ENCODE assay signal across 21 cellular contexts in genomic region chr21:46069166-46069565, GRCh38. TPM values are rescaled to one million over a fixed set of nuclear protein-coding genes. Genes with fewer than 3 reads are reported as not detected.
A peak's percentile ranks its signal among the peaks of the same experiment; 100 is the strongest.
DNase-seq lines count a peak whose midpoint lies in the region; FAIRE-seq and TF ChIP-seq lines count a peak whose summit lies in the region.
"Had no signal": no experiment of that assay in that cellular context is flagged by ENCODE, and none has a peak within 500 bp of the region (broad histone marks: within the 10 kb centered on the region; RNA-seq: fewer than 3 reads in every experiment).

No MANE protein-coding gene starts in this region.

- no peaks in the 10 kb centered on the region for H3K79me2 ChIP-seq in H9 (ENCODE audit: insufficient read depth, low read length)

- no peak overlapping the region for H4K5ac ChIP-seq in H9 (ENCODE audit: insufficient read length, low read depth, low read length)

- H3K4me3 ChIP-seq in endodermal cell (ENCODE audit: low read length) (no peak overlapping the region), foreskin fibroblast (ENCODE audit: low read depth in 1 of 2, low read length in 2 of 2) (no peak overlapping the region)
- H3K4me3 ChIP-seq: GM23248, HAP-1, SK-N-MC had no signal

- H3K56ac ChIP-seq in H9 (ENCODE audit: insufficient read length, low read depth, low read length): no peak overlapping the region

- no peak overlapping the region for H2AK5ac ChIP-seq in H9 (ENCODE audit: insufficient read length, low read length)

- H3K4me1 Mint-ChIP-seq in H9: peaks cover 9 to 14% of the 10 kb centered on the region in 2 experiments
- H3K4me1 Mint-ChIP-seq in endodermal cell: peaks cover 6% of the 10 kb centered on the region
- H3K4me1 Mint-ChIP-seq in osteocyte (ENCODE audit: unreplicated experiment): peaks cover 37% of the 10 kb centered on the region
- H3K4me1 Mint-ChIP-seq: CD4-positive, CD25-positive, alpha-beta regulatory T cell had no signal

- H4K91ac ChIP-seq in H9 (ENCODE audit: insufficient read length, low read depth, low read length): no peak overlapping the region

- H3K27me3 Mint-ChIP-seq in H9 (ENCODE audit: low read depth): peaks cover 17% of the 10 kb centered on the region
- no peaks in the 10 kb centered on the region for H3K27me3 Mint-ChIP-seq in endodermal cell (ENCODE audit: insufficient read depth)
- no peaks in the 10 kb centered on the region for H3K27me3 Mint-ChIP-seq in osteocyte (ENCODE audit: unreplicated experiment)

- no peak overlapping the region for H3K4me2 ChIP-seq in H9 (ENCODE audit: insufficient read depth, insufficient read length, low read length)

- no peak overlapping the region for H3T11ph ChIP-seq in H9 (ENCODE audit: low read length)

- H3K14ac ChIP-seq in H9 (ENCODE audit: insufficient read depth, low read length): no peak overlapping the region

- H3K18ac ChIP-seq in H9 (ENCODE audit: insufficient read length, low read depth, low read length): no peak overlapping the region

- no peaks in the 10 kb centered on the region for H4K20me1 ChIP-seq in H9 (ENCODE audit: control insufficient read depth, insufficient read depth, insufficient read length)

- H3K9me3 Mint-ChIP-seq in H9: peaks cover 8 to 12% of the 10 kb centered on the region in 2 experiments; a peak in 3 of 5 replicates
- H3K9me3 Mint-ChIP-seq in endodermal cell: peaks cover 3% of the 10 kb centered on the region
- no peaks in the 10 kb centered on the region for H3K9me3 Mint-ChIP-seq in osteocyte (ENCODE audit: unreplicated experiment)
- H3K9me3 Mint-ChIP-seq: CD4-positive, CD25-positive, alpha-beta regulatory T cell had no signal

- no peak overlapping the region for H3K23ac ChIP-seq in H9 (ENCODE audit: insufficient read length, low read depth, low read length)

- H3K27ac ChIP-seq in H9 (ENCODE audit: insufficient read length, low read depth, low read length): no peak overlapping the region
- no peak overlapping the region for H3K27ac ChIP-seq in endodermal cell (ENCODE audit: low read depth, low read length)
- H3K27ac ChIP-seq: GM23248, RWPE1, SK-N-MC had no signal

- no peak for DNase-seq in H9
- DNase-seq in HTR-8/SVneo (ENCODE audit: insufficient read length, low spot score): no peak
- DNase-seq in endodermal cell: peak; percentile 37
- DNase-seq in osteocyte (ENCODE audit: extremely low spot score, unreplicated experiment): peak; percentile 40
- no peak for DNase-seq in foreskin fibroblast
- DNase-seq in activated CD4-positive, alpha-beta T cell treated with anti-CD3 and anti-CD28 coated beads for 48 hours: no peak
- no peak for DNase-seq in HuH-7.5 (ENCODE audit: low spot score)
- DNase-seq: CD4-positive, CD25-positive, alpha-beta regulatory T cell; DMS79; GM23248; NCI-H1092 treated with DMSO at 0.1 percent for 48 hours; NCI-H1436 treated with DMSO at 0.1 percent for 48 hours; NCI-H1930; NCI-H226; NCI-H510A treated with DMSO at 0.1 percent for 48 hours; NCI-H748 treated with DMSO at 0.1 percent for 48 hours; NK-92 treated with Interleukin-12 subunit alpha and Interleukin-12 subunit beta, amount 100 ng/mL, for 24 hours; SHP77 treated with DMSO at 0.1 percent for 48 hours had no signal

- no peak overlapping the region for H2AFZ ChIP-seq in H9 (ENCODE audit: low read length)
- H2AFZ ChIP-seq: GM23248 had no signal

- peak overlapping the region in 1 of 2 experiments; percentile 57; a peak in 2 of 5 replicates for H3K4me3 Mint-ChIP-seq in H9
- H3K4me3 Mint-ChIP-seq in endodermal cell: no peak overlapping the region
- no peak overlapping the region for H3K4me3 Mint-ChIP-seq in osteocyte (ENCODE audit: unreplicated experiment)
- H3K4me3 Mint-ChIP-seq: CD4-positive, CD25-positive, alpha-beta regulatory T cell had no signal

- H3K36me3 ChIP-seq in endodermal cell (ENCODE audit: control insufficient read depth, insufficient read depth, low read length): no peaks in the 10 kb centered on the region
- H3K36me3 ChIP-seq: HAP-1 had no signal

- H3K27ac Mint-ChIP-seq in H9: peak overlapping the region in 1 of 3 experiments; percentile 41; a peak in 2 of 7 replicates
- no peak overlapping the region for H3K27ac Mint-ChIP-seq in endodermal cell
- H3K27ac Mint-ChIP-seq in osteocyte (ENCODE audit: unreplicated experiment): no peak overlapping the region
- H3K27ac Mint-ChIP-seq: CD4-positive, CD25-positive, alpha-beta regulatory T cell had no signal

- H3K9ac ChIP-seq in H9 (ENCODE audit: extremely low read depth, insufficient read length, low read length) (no peak overlapping the region), endodermal cell (ENCODE audit: extremely low read depth, low read length, poor library complexity, severe bottlenecking) (no peak overlapping the region)
- H3K9ac ChIP-seq: GM23248 had no signal

- peak; percentile 86 for FAIRE-seq in HTR-8/SVneo (lab: Jason Lieb, UNC)

- H3K36me3 Mint-ChIP-seq in H9 (ENCODE audit: insufficient read depth in 1 of 3, low read depth in 3 of 3) (peaks cover 0 to 7% (median 0%) of the 10 kb centered on the region in 3 experiments; a peak in 2 of 7 replicates), endodermal cell (ENCODE audit: low read depth) (no peaks in the 10 kb centered on the region), osteocyte (ENCODE audit: unreplicated experiment) (no peaks in the 10 kb centered on the region)
- H3K36me3 Mint-ChIP-seq: CD4-positive, CD25-positive, alpha-beta regulatory T cell had no signal

- WGBS in H9 (ENCODE audit: extremely low coverage, insufficient read length, low lambda C conversion rate): no CpG with 5 or more reads among the region's 13 CpGs
- 86% methylated on average over 8 of the region's 13 CpGs; no CpG with 5 or more reads in 1 of the 2 experiments for WGBS in endodermal cell (ENCODE audit: insufficient coverage in 1 of 2, insufficient read length in 1 of 2), 2 experiments

- H3K27me3 ChIP-seq in H9 (ENCODE audit: insufficient read depth, low read length): no peaks in the 10 kb centered on the region
- H3K27me3 ChIP-seq in endodermal cell (ENCODE audit: control insufficient read depth, insufficient read depth, low read length, poor library complexity, severe bottlenecking): no peaks in the 10 kb centered on the region

- H3K4me1 ChIP-seq in H9 (ENCODE audit: insufficient read depth, low read length) (no peaks in the 10 kb centered on the region), endodermal cell (ENCODE audit: control insufficient read depth, insufficient read depth, low read length) (no peaks in the 10 kb centered on the region)
- H3K4me1 ChIP-seq: HAP-1 had no signal

- no peak overlapping the region for H2BK15ac ChIP-seq in H9 (ENCODE audit: low read depth, low read length)

- H3K79me1 ChIP-seq in H9 (ENCODE audit: insufficient read depth, low read depth, low read length, poor library complexity, severe bottlenecking): no peaks in the 10 kb centered on the region

- no peak overlapping the region for H2BK120ac ChIP-seq in H9 (ENCODE audit: low read depth, low read length, poor library complexity, severe bottlenecking)

- H2BK12ac ChIP-seq in H9 (ENCODE audit: insufficient read length, low read depth, low read length): no peak overlapping the region

- H4K8ac ChIP-seq in H9 (replicated peaks; ENCODE audit: insufficient read length, low read depth, low read length): peak overlapping the region; percentile 7

- H2BK20ac ChIP-seq in H9 (ENCODE audit: low read depth, low read length, poor library complexity, severe bottlenecking): no peak overlapping the region

- no peaks in the 10 kb centered on the region for H3K23me2 ChIP-seq in H9 (ENCODE audit: insufficient read length, low read depth, low read length, poor library complexity, severe bottlenecking)

- H2BK5ac ChIP-seq in H9 (ENCODE audit: insufficient read length, low read length): no peak overlapping the region

- H3K4ac ChIP-seq in H9 (ENCODE audit: low read depth, low read length): no peak overlapping the region

- H3K9me3 ChIP-seq in H9 (ENCODE audit: control insufficient read depth, low read depth, low read length) (no peaks in the 10 kb centered on the region), endodermal cell (ENCODE audit: control insufficient read depth, low read length) (no peaks in the 10 kb centered on the region)
- H3K9me3 ChIP-seq: HAP-1 had no signal

- TF ChIP-seq CTCF in H9 (conservative IDR thresholded peaks at IDR 0.05) (no peak), endodermal cell (conservative IDR thresholded peaks at IDR 0.05) (no peak), osteocyte (IDR thresholded peaks at IDR 0.05) (no peak), foreskin fibroblast (IDR thresholded peaks at IDR 0.05; ENCODE audit: low read depth, low read length) (no peak)

RNA-seq across cellular contexts. Expression of gene COL6A2, which starts 28.7 kb away (rescaled TPM):
- 124 and 129 TPM in 2 replicates for total RNA-seq in H9 (2021)
- 100 to 1,000 TPM; 259 to 377 TPM for total RNA-seq in endodermal cell
- polyA plus RNA-seq in endodermal cell (2013, experiment 1 of 2): 117 TPM
- polyA plus RNA-seq in endodermal cell (2013, experiment 2 of 2): 114 TPM
- total RNA-seq in osteocyte: 1,821 and 1,951 TPM in 2 replicates

Comparison
In these comparisons a context has a peak if more than half of its experiments do, and no peak if none do; other contexts are left out.
1. DNase-seq: peak in endodermal cell (single experiment) and osteocyte (single experiment); none in H9 (single experiment), HTR-8/SVneo (single experiment), foreskin fibroblast (0 of 2), activated CD4-positive, alpha-beta T cell treated with anti-CD3 and anti-CD28 coated beads for 48 hours (single experiment) and HuH-7.5 (single experiment).